22 cellular contexts compared by ENCODE assay signal in genomic region chr14:23294346-23294733, GRCh38. TPM values are rescaled to one million over a fixed set of nuclear protein-coding genes. Genes with fewer than 3 reads are reported as not detected.
DNase-seq lines count a peak whose midpoint lies in the region; ATAC-seq, FAIRE-seq and TF ChIP-seq lines count a peak whose summit lies in the region.
"Had no signal": no experiment of that assay in that cellular context is flagged by ENCODE, and none has a peak within 500 bp of the region (broad histone marks: within the 10 kb centered on the region; RNA-seq: fewer than 3 reads in every experiment).

No MANE protein-coding gene starts in this region.

- TF ChIP-seq EP300 in H1 (IDR thresholded peaks at IDR 0.05; ENCODE audit: borderline replicate concordance in 1 of 2, low read depth in 2 of 2, low read length in 2 of 2) = no peak; a peak in 1 of 3 replicates

- H3K36me3 ChIP-seq in H1 (ENCODE audit: control insufficient read depth in 2 of 4, insufficient read depth in 4 of 4, low read length in 3 of 4) = no peaks in the 10 kb centered on the region
- H3K36me3 ChIP-seq: breast epithelium had no signal

- H3K56ac ChIP-seq in H9 (ENCODE audit: insufficient read length, low read depth, low read length) (no peak overlapping the region), H1 (replicated peaks; ENCODE audit: insufficient read length, low read depth, low read length) (no peak overlapping the region)

- peak; percentile 90 for FAIRE-seq in H1 (lab: Jason Lieb, UNC)

- peaks cover 0 to 10% (median 0%) of the 10 kb centered on the region in 3 experiments; a peak in 1 of 7 replicates for H3K36me3 Mint-ChIP-seq in H9 (ENCODE audit: insufficient read depth in 1 of 3, low read depth in 3 of 3)

- POLR2A ChIA-PET in H1 (lab: Charles Lee; ENCODE audit: partially characterized antibody) = interaction anchor here (0.8 to 1.2 kb wide), 4 partner anchors 8 to 28 kb away, joined by 3 to 4 read pairs (median 3); partner anchors contain the start of genes BCL2L2, PABPN1 and PPP1R3E

- H3K23ac ChIP-seq in H9 (ENCODE audit: insufficient read length, low read depth, low read length) = no peak overlapping the region
- H3K23ac ChIP-seq in H1 (ENCODE audit: insufficient read length) = no peak overlapping the region

- no peaks in the 10 kb centered on the region for H3K4me1 ChIP-seq in H9 (ENCODE audit: insufficient read depth, low read length)
- no peaks in the 10 kb centered on the region; a peak in 3 of 7 replicates for H3K4me1 ChIP-seq in H1 (replicated peaks in 1 of 4; ENCODE audit: control insufficient read depth in 3 of 4, insufficient read depth in 4 of 4, low read length in 3 of 4)

- peaks cover 99% of the 10 kb centered on the region for H3K27me3 Mint-ChIP-seq in H9 (ENCODE audit: low read depth)
- H3K27me3 Mint-ChIP-seq: activated B cell treated with CpG ODN at 0.5 μM for 24 hours had no signal

- H4K20me1 ChIP-seq in H9 (ENCODE audit: control insufficient read depth, insufficient read depth, insufficient read length) (no peaks in the 10 kb centered on the region), H1 (replicated peaks in 1 of 2; ENCODE audit: control insufficient read depth in 1 of 2, insufficient read depth in 2 of 2, low read length in 2 of 2) (peaks cover 5 to 8% of the 10 kb centered on the region in 2 experiments)

- H3K79me1 ChIP-seq in H9 (ENCODE audit: insufficient read depth, low read depth, low read length, poor library complexity, severe bottlenecking) (no peaks in the 10 kb centered on the region), H1 (ENCODE audit: low read depth, low read length) (no peaks in the 10 kb centered on the region)

- H3K27ac ChIP-seq in H9 (ENCODE audit: insufficient read length, low read depth, low read length) (no peak overlapping the region), H1 (ENCODE audit: low read depth, low read length) (no peak overlapping the region), coronary artery (no peak overlapping the region)
- H3K27ac ChIP-seq: Peyer's patch had no signal

- no peak overlapping the region for H4K5ac ChIP-seq in H9 (ENCODE audit: insufficient read length, low read depth, low read length)
- H4K5ac ChIP-seq in H1 (ENCODE audit: insufficient read length, low read depth, low read length) = no peak overlapping the region

- H3K18ac ChIP-seq in H9 (ENCODE audit: insufficient read length, low read depth, low read length) (no peak overlapping the region), H1 (ENCODE audit: extremely low read depth, low read length) (no peak overlapping the region)

- H3K4ac ChIP-seq in H9 (ENCODE audit: low read depth, low read length) (no peak overlapping the region), H1 (replicated peaks; ENCODE audit: insufficient read length, low read depth, low read length) (no peak overlapping the region)

- H3K9me3 ChIP-seq in H9 (ENCODE audit: control insufficient read depth, low read depth, low read length) (no peaks in the 10 kb centered on the region), H1 (ENCODE audit: insufficient read depth in 2 of 2, low read depth in 1 of 2, low read length in 1 of 2) (no peaks in the 10 kb centered on the region)
- H3K9me3 ChIP-seq: breast epithelium, HAP-1, Peyer's patch had no signal

- no peak overlapping the region for H2BK15ac ChIP-seq in H9 (ENCODE audit: low read depth, low read length)
- H2BK15ac ChIP-seq in H1 (ENCODE audit: low read length) = no peak overlapping the region

- H3K23me2 ChIP-seq in H9 (ENCODE audit: insufficient read length, low read depth, low read length, poor library complexity, severe bottlenecking) = no peaks in the 10 kb centered on the region
- no peaks in the 10 kb centered on the region for H3K23me2 ChIP-seq in H1 (ENCODE audit: low read depth, low read length)

- H3K4me3 ChIP-seq in H1 (ENCODE audit: extremely low read depth in 1 of 4, insufficient read depth in 2 of 4, low read depth in 3 of 4, low read length in 4 of 4) (no peak overlapping the region), coronary artery (no peak overlapping the region)
- H3K4me3 ChIP-seq: breast epithelium, HAP-1 had no signal

- peak overlapping the region in 1 of 2 experiments; percentile 63; a peak in 1 of 5 replicates for H3K4me3 Mint-ChIP-seq in H9
- H3K4me3 Mint-ChIP-seq: activated B cell treated with CpG ODN at 0.5 μM for 24 hours had no signal

- H2BK120ac ChIP-seq in H9 (ENCODE audit: low read depth, low read length, poor library complexity, severe bottlenecking) (no peak overlapping the region), H1 (replicated peaks; ENCODE audit: low read depth, low read length) (no peak overlapping the region)

- CTCF ChIA-PET in H1 (lab: Charles Lee; ENCODE audit: partially characterized antibody) = interaction anchor here (0.6 to 7.2 kb wide), 35 partner anchors 8 to 1558 kb away, joined by 3 to 42 read pairs (median 4); partner anchors contain the start of genes BCL2L2, CMTM5, HOMEZ and IL25

- no peak overlapping the region for H2AK5ac ChIP-seq in H9 (ENCODE audit: insufficient read length, low read length)
- H2AK5ac ChIP-seq in H1 (ENCODE audit: low read depth, low read length) = no peak overlapping the region

- intact Hi-C loops in sciatic nerve (cut with DNase I) = no loop called here

- no peak for TF ChIP-seq POLR2A in H1 (IDR thresholded peaks at IDR 0.05; ENCODE audit: control extremely low read depth in 1 of 2, low read depth in 2 of 2, low read length in 2 of 2)

- H3K27me3 ChIP-seq in H9 (ENCODE audit: insufficient read depth, low read length) (peaks cover 62% of the 10 kb centered on the region), H1 (replicated peaks in 1 of 4; ENCODE audit: control insufficient read depth in 3 of 4, extremely low read depth in 1 of 4, insufficient read depth in 3 of 4, low read length in 3 of 4) (peaks cover 45 to 86% (median 77%) of the 10 kb centered on the region in 4 experiments)
- H3K27me3 ChIP-seq: breast epithelium, Peyer's patch had no signal

- no peak overlapping the region for H2BK5ac ChIP-seq in H9 (ENCODE audit: insufficient read length, low read length)
- no peak overlapping the region for H2BK5ac ChIP-seq in H1 (ENCODE audit: low read depth, low read length)

- no CpG with 5 or more reads among the region's 5 CpGs for WGBS in H9 (ENCODE audit: extremely low coverage, insufficient read length, low lambda C conversion rate)
- 13% methylated on average over 5 of the region's 5 CpGs; no CpG with 5 or more reads in 1 of the 2 experiments for WGBS in H1 (ENCODE audit: extremely low coverage in 1 of 2, insufficient coverage in 1 of 2, insufficient read length in 1 of 2, insufficient replicate concordance in 2 of 2, low coverage in 1 of 2, low lambda C conversion rate in 2 of 2, missing lambda C conversion rate in 1 of 2), 2 experiments

- H3K27ac Mint-ChIP-seq in H9 = no peak overlapping the region
- H3K27ac Mint-ChIP-seq: activated B cell treated with CpG ODN at 0.5 μM for 24 hours had no signal

- no peak overlapping the region for H2AFZ ChIP-seq in H9 (ENCODE audit: low read length)
- no peak overlapping the region for H2AFZ ChIP-seq in H1 (ENCODE audit: low read length)

- no peak for TF ChIP-seq CTCF in H9 (conservative IDR thresholded peaks at IDR 0.05)
- no peak for TF ChIP-seq CTCF in H1 (IDR thresholded peaks at IDR 0.05; ENCODE audit: control extremely low read depth in 1 of 3, insufficient read depth in 1 of 3, low read depth in 1 of 3, low read length in 3 of 3)
- no peak for TF ChIP-seq CTCF in coronary artery (IDR thresholded peaks at IDR 0.05)

- no peak overlapping the region for H3K14ac ChIP-seq in H9 (ENCODE audit: insufficient read depth, low read length)
- no peak overlapping the region for H3K14ac ChIP-seq in H1 (ENCODE audit: insufficient read length)

- H3T11ph ChIP-seq in H9 (ENCODE audit: low read length) = no peak overlapping the region

- no peak overlapping the region for H4K8ac ChIP-seq in H9 (replicated peaks; ENCODE audit: insufficient read length, low read depth, low read length)
- H4K8ac ChIP-seq in H1 (ENCODE audit: extremely low read depth, insufficient read depth, low read length) = no peak overlapping the region

- peaks cover 0 to 5% of the 10 kb centered on the region in 2 experiments; a peak in 1 of 5 replicates for H3K9me3 Mint-ChIP-seq in H9
- H3K9me3 Mint-ChIP-seq: activated B cell treated with CpG ODN at 0.5 μM for 24 hours; activated T-helper 2 cell treated with anti-CD3 and anti-CD28 coated beads, Interferon-gamma antibody, Interleukin-2, Interleukin-4, amounts not matched to agents 10 μg/mL and 5 μg/mL and 100 μg/mL, durations not matched to agents 14 hours and 24 hours and 36 hours; T-helper 2 cell treated with Interferon-gamma antibody and Interleukin-4, amounts not matched to agents 5 μg/mL and 100 μg/mL, for 36 hours had no signal

- ATAC-seq in sciatic nerve = peak; percentile 21
- no peak for ATAC-seq in HG02759 (IDR thresholded peaks at IDR 0.05; ENCODE audit: unreplicated experiment)
- ATAC-seq in HG02938 (IDR thresholded peaks at IDR 0.05; ENCODE audit: unreplicated experiment) = no peak

- DNase-seq in DMS53 (lab: John Stamatoyannopoulos, UW) (peak; percentile 15), DMS53 treated with DMSO at 0.1 percent for 48 hours (lab: John Stamatoyannopoulos, UW; ENCODE audit: unreplicated experiment) (no peak), H9 (peak; percentile 45), H1 (ENCODE audit: low read depth in 1 of 2, low spot score in 2 of 2) (no peak), sciatic nerve (ENCODE audit: low spot score) (no peak), coronary artery (ENCODE audit: low spot score) (no peak)
- DNase-seq: DMS79 had no signal

- H3K9ac ChIP-seq in H9 (ENCODE audit: extremely low read depth, insufficient read length, low read length) (no peak overlapping the region), H1 (replicated peaks in 1 of 4; ENCODE audit: extremely low read depth in 1 of 4, low read depth in 3 of 4, low read length in 3 of 4) (no peak overlapping the region)

- no peak overlapping the region for H2BK12ac ChIP-seq in H9 (ENCODE audit: insufficient read length, low read depth, low read length)
- H2BK12ac ChIP-seq in H1 (ENCODE audit: low read depth, low read length) = no peak overlapping the region

- H3K4me2 ChIP-seq in H9 (ENCODE audit: insufficient read depth, insufficient read length, low read length) = no peak overlapping the region
- H3K4me2 ChIP-seq in H1 (ENCODE audit: insufficient read depth in 1 of 2, low read depth in 2 of 2, low read length in 2 of 2) = no peak overlapping the region

- no peaks in the 10 kb centered on the region for H3K79me2 ChIP-seq in H9 (ENCODE audit: insufficient read depth, low read length)
- no peaks in the 10 kb centered on the region for H3K79me2 ChIP-seq in H1 (ENCODE audit: control insufficient read depth in 1 of 2, insufficient read depth in 2 of 2, low read length in 2 of 2)

- peak in 1 of 2 experiments; percentile 6; a peak in 1 of 4 replicates for TF ChIP-seq RAD21 in H1 (IDR thresholded peaks at IDR 0.05 in 1 of 2, conservative IDR thresholded peaks at IDR 0.05 in 1 of 2; ENCODE audit: low read depth in 2 of 2, low read length in 2 of 2)

- H2BK20ac ChIP-seq in H9 (ENCODE audit: low read depth, low read length, poor library complexity, severe bottlenecking) (no peak overlapping the region), H1 (ENCODE audit: low read length) (no peak overlapping the region)

- no peak overlapping the region for H4K91ac ChIP-seq in H9 (ENCODE audit: insufficient read length, low read depth, low read length)
- no peak overlapping the region for H4K91ac ChIP-seq in H1 (replicated peaks; ENCODE audit: insufficient read length, low read length)

- H3K4me1 Mint-ChIP-seq in H9 = peaks cover 15 to 21% of the 10 kb centered on the region in 2 experiments

RNA-seq across cellular contexts. Expression of gene PPP1R3E, which starts 8.3 kb away (rescaled TPM):
- total RNA-seq in H9 (2021) (2.6 and 3.9 TPM in 2 replicates), sciatic nerve (24.0 TPM)
- 3.7 and 4.4 TPM in 2 replicates for total RNA-seq in H1 (2021; fragmentation: NEBNext Ultra II Directional; extraction: Animal tissue kit (Norgen Biotek cat#: 25700))
- polyA plus RNA-seq in H1 (2011; rRNA removed) = 3.5 and 4.7 TPM in 2 replicates
- polyA plus RNA-seq in H1 (2011; cell fraction: cytosol; rRNA removed) = 4.4 TPM
- polyA plus RNA-seq in H1 (2011; cell fraction: nucleus; rRNA removed) = 12.4 TPM
- 3.4 to 5.3 TPM (median 5.1 TPM) in 4 replicates for polyA plus RNA-seq in H1 (2012, experiment 1 of 2)
- 1.0 TPM for polyA plus RNA-seq in H1 (2012, experiment 2 of 2)
- 5.4 TPM for polyA plus RNA-seq in H1 (2013, experiment 1 of 2)
- polyA plus RNA-seq in H1 (2013, experiment 2 of 2) = 3.9 TPM
- 3.2 and 5.9 TPM in 2 replicates for polyA minus RNA-seq in H1 (2011; rRNA and poly(A)+ RNA removed)
- polyA minus RNA-seq in H1 (2011; cell fraction: cytosol; rRNA and poly(A)+ RNA removed) = 1.7 TPM
- polyA minus RNA-seq in H1 (2011; cell fraction: nucleus; rRNA and poly(A)+ RNA removed) = 5.4 TPM

RNA-seq across cellular contexts. Expression of gene HOMEZ, which starts 8.4 kb away (rescaled TPM):
- total RNA-seq in H9 (2021) (6.2 and 6.5 TPM in 2 replicates), sciatic nerve (8.3 TPM)
- 9.1 and 9.7 TPM in 2 replicates for total RNA-seq in H1 (2021; fragmentation: NEBNext Ultra II Directional; extraction: Animal tissue kit (Norgen Biotek cat#: 25700))
- polyA plus RNA-seq in H1 (2011; rRNA removed) = 12.3 and 15.9 TPM in 2 replicates
- polyA plus RNA-seq in H1 (2011; cell fraction: cytosol; rRNA removed) = 11.8 TPM
- 13.2 TPM for polyA plus RNA-seq in H1 (2011; cell fraction: nucleus; rRNA removed)
- polyA plus RNA-seq in H1 (2012, experiment 1 of 2) = 6.4 to 10.5 TPM (median 9.5 TPM) in 4 replicates
- polyA plus RNA-seq in H1 (2012, experiment 2 of 2) = 5.1 TPM
- polyA plus RNA-seq in H1 (2013, experiment 1 of 2) = 10.2 TPM
- 8.2 TPM for polyA plus RNA-seq in H1 (2013, experiment 2 of 2)
- 22.8 and 28.2 TPM in 2 replicates for polyA minus RNA-seq in H1 (2011; rRNA and poly(A)+ RNA removed)
- 7.9 TPM for polyA minus RNA-seq in H1 (2011; cell fraction: cytosol; rRNA and poly(A)+ RNA removed)
- polyA minus RNA-seq in H1 (2011; cell fraction: nucleus; rRNA and poly(A)+ RNA removed) = 7.8 TPM

RNA-seq across cellular contexts. Expression of gene BCL2L2, which starts 12.3 kb away (rescaled TPM):
- total RNA-seq in H9 (2021) (8.4 and 8.8 TPM in 2 replicates), sciatic nerve (56.5 TPM)
- 13.3 and 13.8 TPM in 2 replicates for total RNA-seq in H1 (2021; fragmentation: NEBNext Ultra II Directional; extraction: Animal tissue kit (Norgen Biotek cat#: 25700))
- polyA plus RNA-seq in H1 (2011; rRNA removed) = 9.3 and 10.5 TPM in 2 replicates
- polyA plus RNA-seq in H1 (2011; cell fraction: cytosol; rRNA removed) = 14.7 TPM
- polyA plus RNA-seq in H1 (2011; cell fraction: nucleus; rRNA removed) = 11.6 TPM
- 16.7 to 19.3 TPM (median 18.0 TPM) in 4 replicates for polyA plus RNA-seq in H1 (2012, experiment 1 of 2)
- 5.7 TPM for polyA plus RNA-seq in H1 (2012, experiment 2 of 2)
- polyA plus RNA-seq in H1 (2013, experiment 1 of 2) = 6.5 TPM
- polyA plus RNA-seq in H1 (2013, experiment 2 of 2) = 5.9 TPM
- 10.6 and 10.8 TPM in 2 replicates for polyA minus RNA-seq in H1 (2011; rRNA and poly(A)+ RNA removed)
- 5.8 TPM for polyA minus RNA-seq in H1 (2011; cell fraction: cytosol; rRNA and poly(A)+ RNA removed)
- polyA minus RNA-seq in H1 (2011; cell fraction: nucleus; rRNA and poly(A)+ RNA removed) = 10.5 TPM

RNA-seq across cellular contexts. Expression of gene PABPN1, which starts 26.9 kb away (rescaled TPM):
- total RNA-seq in H9 (2021) (331 and 333 TPM in 2 replicates), sciatic nerve (135 TPM)
- total RNA-seq in H1 (2021; fragmentation: NEBNext Ultra II Directional; extraction: Animal tissue kit (Norgen Biotek cat#: 25700)) = 300 and 312 TPM in 2 replicates
- 229 and 331 TPM in 2 replicates for polyA plus RNA-seq in H1 (2011; rRNA removed)
- polyA plus RNA-seq in H1 (2011; cell fraction: cytosol; rRNA removed) = 278 TPM
- 560 TPM for polyA plus RNA-seq in H1 (2011; cell fraction: nucleus; rRNA removed)
- 306 to 331 TPM (median 322 TPM) in 4 replicates for polyA plus RNA-seq in H1 (2012, experiment 1 of 2)
- polyA plus RNA-seq in H1 (2012, experiment 2 of 2) = 212 TPM
- polyA plus RNA-seq in H1 (2013, experiment 1 of 2) = 219 TPM
- polyA plus RNA-seq in H1 (2013, experiment 2 of 2) = 203 TPM
- 165 and 168 TPM in 2 replicates for polyA minus RNA-seq in H1 (2011; rRNA and poly(A)+ RNA removed)
- polyA minus RNA-seq in H1 (2011; cell fraction: cytosol; rRNA and poly(A)+ RNA removed) = 87.4 TPM
- polyA minus RNA-seq in H1 (2011; cell fraction: nucleus; rRNA and poly(A)+ RNA removed) = 112 TPM

RNA-seq across cellular contexts. Expression of gene RNF212B, which starts 56.6 kb away (rescaled TPM):
- total RNA-seq in H9 (2021) (0.15 and 0.39 TPM in 2 replicates), sciatic nerve (not detected)
- 1.2 TPM in 1 of 2 replicates, not detected in the other for total RNA-seq in H1 (2021; fragmentation: NEBNext Ultra II Directional; extraction: Animal tissue kit (Norgen Biotek cat#: 25700))
- 0.36 and 0.95 TPM in 2 replicates for polyA plus RNA-seq in H1 (2011; rRNA removed)
- 0.32 TPM for polyA plus RNA-seq in H1 (2011; cell fraction: cytosol; rRNA removed)
- polyA plus RNA-seq in H1 (2011; cell fraction: nucleus; rRNA removed) = 0.36 TPM
- 0.20 to 1.1 TPM (median 0.38 TPM) in 3 of 4 replicates, not detected in the other for polyA plus RNA-seq in H1 (2012, experiment 1 of 2)
- polyA plus RNA-seq in H1 (2012, experiment 2 of 2) = 0.20 TPM
- polyA plus RNA-seq in H1 (2013, experiment 1 of 2) = 0.34 TPM
- polyA plus RNA-seq in H1 (2013, experiment 2 of 2) = 0.55 TPM
- 0.44 and 0.95 TPM in 2 replicates for polyA minus RNA-seq in H1 (2011; rRNA and poly(A)+ RNA removed)
- polyA minus RNA-seq in H1 (2011; cell fraction: cytosol; rRNA and poly(A)+ RNA removed) = not detected
- not detected for polyA minus RNA-seq in H1 (2011; cell fraction: nucleus; rRNA and poly(A)+ RNA removed)
- total RNA-seq: activated B cell treated with CpG ODN at 0.5 μM for 24 hours; activated T-helper 2 cell treated with anti-CD3 and anti-CD28 coated beads, Interferon-gamma antibody, Interleukin-2, Interleukin-4, amounts not matched to agents 10 μg/mL and 5 μg/mL and 100 μg/mL, durations not matched to agents 14 hours and 24 hours and 36 hours; breast epithelium; esophagus mucosa; left ventricle myocardium superior; myocyte; Peyer's patch; SK-MEL-5; skeletal muscle tissue; subcutaneous adipose tissue had no signal
- polyA plus RNA-seq: BJ had no signal

Comparison
In these comparisons a context has a peak if more than half of its experiments do, and no peak if none do; other contexts are left out.
1. DNase-seq: peak in DMS53 (single experiment) and H9 (single experiment); none in DMS53 treated with DMSO at 0.1 percent for 48 hours (single experiment), H1 (0 of 2), sciatic nerve (single experiment) and coronary artery (single experiment).